ENCODE assay signal across 8 cellular contexts in genomic region chr2:219442206-219443015, GRCh38. TPM values are rescaled to one million over a fixed set of nuclear protein-coding genes. Genes with fewer than 3 reads are reported as not detected.
DNase-seq lines count a peak whose midpoint lies in the region; ATAC-seq lines count a peak whose summit lies in the region.

No MANE protein-coding gene starts in this region.

- H3K36me3 Mint-ChIP-seq in activated CD8-positive, alpha-beta T cell treated with anti-CD3 and anti-CD28 coated beads, Interleukin-2, amount 10 ng/mL, durations not matched to agents 7 days and 5 days (ENCODE audit: low read depth), result no peaks in the 10 kb centered on the region
- no peaks in the 10 kb centered on the region for H3K36me3 Mint-ChIP-seq in stimulated activated naive B cell treated with anti-CD40 and anti-IgM and Interleukin-4, amounts not matched to agents 10 μg/mL and 1 μg/mL and 100 μg/mL, for 72 hours

- peak overlapping the region; percentile 54 for H3K4me3 ChIP-seq in iPS-18a (ENCODE audit: low read length)

- DNase-seq in NCI-H82 (lab: John Stamatoyannopoulos, UW), result peak; percentile 43
- no peak for DNase-seq in NCI-H82 treated with DMSO at 0.1 percent for 48 hours (lab: John Stamatoyannopoulos, UW; ENCODE audit: unreplicated experiment)
- no peak for DNase-seq in activated CD8-positive, alpha-beta T cell treated with anti-CD3 and anti-CD28 coated beads, Interleukin-2, amount 10 ng/mL, durations not matched to agents 7 days and 5 days
- DNase-seq in stimulated activated naive B cell treated with anti-CD40 and anti-IgM and Interleukin-4, amounts not matched to agents 10 μg/mL and 1 μg/mL and 100 μg/mL, for 72 hours, result no peak
- DNase-seq in NCI-H748 (lab: John Stamatoyannopoulos, UW; ENCODE audit: unreplicated experiment), result no peak
- no peak for DNase-seq in stimulated activated CD8-positive, alpha-beta memory T cell treated with anti-CD3 and anti-CD28 coated beads, Interleukin-4, amount 100 ng/mL, for 48 hours

- peaks cover 35% of the 10 kb centered on the region for H3K27me3 Mint-ChIP-seq in activated CD8-positive, alpha-beta T cell treated with anti-CD3 and anti-CD28 coated beads, Interleukin-2, amount 10 ng/mL, durations not matched to agents 7 days and 5 days (ENCODE audit: low read depth)
- peaks cover 59 to 60% of the 10 kb centered on the region in 2 donors for H3K27me3 Mint-ChIP-seq in stimulated activated naive B cell treated with anti-CD40 and anti-IgM and Interleukin-4, amounts not matched to agents 10 μg/mL and 1 μg/mL and 100 μg/mL, for 72 hours

- peak overlapping the region; percentile 61 for H3K4me3 Mint-ChIP-seq in activated CD8-positive, alpha-beta T cell treated with anti-CD3 and anti-CD28 coated beads, Interleukin-2, amount 10 ng/mL, durations not matched to agents 7 days and 5 days
- H3K4me3 Mint-ChIP-seq in stimulated activated naive B cell treated with anti-CD40 and anti-IgM and Interleukin-4, amounts not matched to agents 10 μg/mL and 1 μg/mL and 100 μg/mL, for 72 hours, result peak overlapping the region; percentile 79 to 80

- H3K4me1 ChIP-seq in iPS-18a (ENCODE audit: control insufficient read depth, low read depth, low read length), result peaks cover 12% of the 10 kb centered on the region

- POLR2A ChIA-PET in activated CD8-positive, alpha-beta T cell treated with anti-CD3 and anti-CD28 coated beads, Interleukin-2, amount 10 ng/mL, durations not matched to agents 7 days and 5 days (lab: Charles Lee), result no interaction called here

- no peak overlapping the region for H3K27ac ChIP-seq in iPS-18a (ENCODE audit: low read length)

- H3K27me3 ChIP-seq in iPS-18a (ENCODE audit: control insufficient read depth, insufficient read depth, low read length), result peaks cover 27% of the 10 kb centered on the region

- no peaks in the 10 kb centered on the region for H3K9me3 ChIP-seq in iPS-18a (ENCODE audit: control insufficient read depth, low read depth, low read length)

- no peaks in the 10 kb centered on the region for H3K9me3 Mint-ChIP-seq in activated CD8-positive, alpha-beta T cell treated with anti-CD3 and anti-CD28 coated beads, Interleukin-2, amount 10 ng/mL, durations not matched to agents 7 days and 5 days (ENCODE audit: insufficient read depth)
- H3K9me3 Mint-ChIP-seq in stimulated activated naive B cell treated with anti-CD40 and anti-IgM and Interleukin-4, amounts not matched to agents 10 μg/mL and 1 μg/mL and 100 μg/mL, for 72 hours, result no peaks in the 10 kb centered on the region

- ATAC-seq in activated CD8-positive, alpha-beta T cell treated with anti-CD3 and anti-CD28 coated beads, Interleukin-2, amount 10 ng/mL, durations not matched to agents 7 days and 5 days, result no peak
- ATAC-seq in stimulated activated naive B cell treated with anti-CD40 and anti-IgM and Interleukin-4, amounts not matched to agents 10 μg/mL and 1 μg/mL and 100 μg/mL, for 72 hours (replicated peaks), result no peak
- ATAC-seq in HG02571 (IDR thresholded peaks at IDR 0.05; ENCODE audit: unreplicated experiment), result no peak

- peaks cover 26% of the 10 kb centered on the region for H3K4me1 Mint-ChIP-seq in activated CD8-positive, alpha-beta T cell treated with anti-CD3 and anti-CD28 coated beads, Interleukin-2, amount 10 ng/mL, durations not matched to agents 7 days and 5 days (ENCODE audit: low read depth)
- H3K4me1 Mint-ChIP-seq in stimulated activated naive B cell treated with anti-CD40 and anti-IgM and Interleukin-4, amounts not matched to agents 10 μg/mL and 1 μg/mL and 100 μg/mL, for 72 hours, result peaks cover 19 to 21% of the 10 kb centered on the region in 2 donors

- no peak overlapping the region for H3K27ac Mint-ChIP-seq in activated CD8-positive, alpha-beta T cell treated with anti-CD3 and anti-CD28 coated beads, Interleukin-2, amount 10 ng/mL, durations not matched to agents 7 days and 5 days
- H3K27ac Mint-ChIP-seq in stimulated activated naive B cell treated with anti-CD40 and anti-IgM and Interleukin-4, amounts not matched to agents 10 μg/mL and 1 μg/mL and 100 μg/mL, for 72 hours, result no peak overlapping the region

- CTCF ChIA-PET in activated CD8-positive, alpha-beta T cell treated with anti-CD3 and anti-CD28 coated beads, Interleukin-2, amount 10 ng/mL, durations not matched to agents 7 days and 5 days (lab: Charles Lee), result interaction anchor here (1.0 to 2.6 kb wide), 4 partner anchors 12 to 88 kb away, joined by 3 to 9 read pairs (median 4); no protein-coding TSS in a partner anchor

- no peak overlapping the region for H3K9ac ChIP-seq in iPS-18a (ENCODE audit: low read length)

- no peaks in the 10 kb centered on the region for H3K36me3 ChIP-seq in iPS-18a (ENCODE audit: control insufficient read depth, low read depth, low read length)

RNA-seq across cellular contexts. Expression of gene SPEG, which starts 7.8 kb away (rescaled TPM):
- 10 to 100 TPM; 10.8 to 11.6 TPM for total RNA-seq in activated CD8-positive, alpha-beta T cell treated with anti-CD3 and anti-CD28 coated beads, Interleukin-2, amount 10 ng/mL, durations not matched to agents 7 days and 5 days

RNA-seq across cellular contexts. Expression of gene DES, which starts 24.2 kb away (rescaled TPM):
- not detected for total RNA-seq in activated CD8-positive, alpha-beta T cell treated with anti-CD3 and anti-CD28 coated beads, Interleukin-2, amount 10 ng/mL, durations not matched to agents 7 days and 5 days

RNA-seq across cellular contexts. Expression of gene DNPEP, which starts 54.7 kb away (rescaled TPM):
- total RNA-seq in activated CD8-positive, alpha-beta T cell treated with anti-CD3 and anti-CD28 coated beads, Interleukin-2, amount 10 ng/mL, durations not matched to agents 7 days and 5 days, result 10 to 100 TPM; 58.1 to 59.7 TPM

RNA-seq across cellular contexts. Expression of gene GMPPA, which starts 56.3 kb away (rescaled TPM):
- 10 to 100 TPM; 37.8 to 41.2 TPM for total RNA-seq in activated CD8-positive, alpha-beta T cell treated with anti-CD3 and anti-CD28 coated beads, Interleukin-2, amount 10 ng/mL, durations not matched to agents 7 days and 5 days
